Comparison of ENCODE assay signal across 22 cellular contexts in genomic region chr11:68032997-68033707, GRCh38. TPM values are rescaled to one million over a fixed set of nuclear protein-coding genes. Genes with fewer than 3 reads are reported as not detected.
DNase-seq lines count a peak whose midpoint lies in the region; ATAC-seq and TF ChIP-seq lines count a peak whose summit lies in the region.
"Had no signal": no experiment of that assay in that cellular context is flagged by ENCODE, and none has a peak within 500 bp of the region (broad histone marks: within the 10 kb centered on the region; RNA-seq: fewer than 3 reads in every experiment).

No MANE protein-coding gene starts in this region.

- no peak overlapping the region for H2AFZ ChIP-seq in DND-41 (ENCODE audit: low read depth, low read length)

- peaks cover 39% of the 10 kb centered on the region for H3K4me1 ChIP-seq in DND-41 (ENCODE audit: insufficient read depth, low read length)
- peaks cover 54 to 72% (median 62%) of the 10 kb centered on the region in 3 donors for H3K4me1 ChIP-seq in skeletal muscle tissue (ENCODE audit: control insufficient read depth in 3 of 3, insufficient read depth in 3 of 3, low read length in 3 of 3)

- H3K79me2 ChIP-seq in DND-41 (ENCODE audit: insufficient read depth, low read length): peaks cover 31% of the 10 kb centered on the region

- H3K9ac ChIP-seq in DND-41 (ENCODE audit: low read depth, low read length) (0 out of 2 replicates have a peak overlapping the region, but pooled peaks have one; percentile 78), skeletal muscle tissue (ENCODE audit: low read depth in 1 of 3, low read length in 3 of 3) (peak overlapping the region in 2 of 3 donors; percentile 51 to 70)

- ATAC-seq in DND-41 (ENCODE audit: insufficient read depth, low read depth): no peak
- ATAC-seq: GM12878, natural killer cell, PC-3 had no signal

- no peak for TF ChIP-seq CTCF in DND-41 (IDR thresholded peaks at IDR 0.05; ENCODE audit: borderline replicate concordance, extremely low read depth, low read length, poor library complexity, severe bottlenecking)
- TF ChIP-seq CTCF in VCaP (conservative IDR thresholded peaks at IDR 0.05): no peak
- no peak for TF ChIP-seq CTCF in foreskin fibroblast (IDR thresholded peaks at IDR 0.05; ENCODE audit: low read depth, low read length)

- H3K27ac ChIP-seq in DND-41 (ENCODE audit: low read length) (no peak overlapping the region), VCaP (peak overlapping the region; percentile 96; the same call in 1 of the 2 replicates), layer of hippocampus (ENCODE audit: low read depth, low read length) (peak overlapping the region; percentile 1), skeletal muscle tissue (ENCODE audit: low read depth, low read length) (peak overlapping the region; percentile 22)

- H3K4me3 ChIP-seq in DND-41 (ENCODE audit: low read depth in 1 of 2, low read length in 2 of 2) (no peak overlapping the region), skeletal muscle tissue (ENCODE audit: low read length in 3 of 3) (no peak overlapping the region), foreskin fibroblast (ENCODE audit: low read depth in 1 of 2, low read length in 2 of 2) (no peak overlapping the region)
- H3K4me3 ChIP-seq: BLaER1 treated with 17β-estradiol and CSF1 and Interleukin-3, amounts not matched to agents 10 nM and 100 nM; GM12878 had no signal

- no peak for DNase-seq in DND-41
- DNase-seq in foreskin fibroblast: no peak
- no peak for DNase-seq in DMS79 (lab: John Stamatoyannopoulos, UW)
- DNase-seq in SW 1271 (lab: John Stamatoyannopoulos, UW): no peak
- DNase-seq: activated CD8-positive, alpha-beta memory T cell treated with anti-CD3 and anti-CD28 coated beads for 24 hours; activated naive CD4-positive, alpha-beta T cell treated with anti-CD3 and anti-CD28 coated beads, Interleukin-2, amount 50 U/mL, for 16 hours; activated T-cell treated with anti-CD3 and anti-CD28 coated beads, Interleukin-2, amount 50 U/mL, for 1 hour; Caco-2; DMS79 treated with DMSO at 0.1 percent for 48 hours; effector CD8-positive, alpha-beta T cell; KG1; midbrain; natural killer cell; NCI-H1417 treated with DMSO at 0.1 percent for 48 hours; NCI-H2107; PC-3; SIG-M5 had no signal

- H3K4me2 ChIP-seq in DND-41 (ENCODE audit: insufficient read depth, low read length): 0 out of 2 replicates have a peak overlapping the region, but pooled peaks have one; percentile 4

- H3K36me3 ChIP-seq in DND-41 (ENCODE audit: insufficient read depth, low read length) (peaks cover 32% of the 10 kb centered on the region), skeletal muscle tissue (ENCODE audit: control insufficient read depth in 3 of 3, insufficient read depth in 3 of 3, low read length in 3 of 3) (peaks cover 12 to 27% (median 26%) of the 10 kb centered on the region in 3 donors)

- no peaks in the 10 kb centered on the region for H3K9me3 ChIP-seq in DND-41 (ENCODE audit: insufficient read depth, low read length, severe bottlenecking)
- H3K9me3 ChIP-seq in skeletal muscle tissue (ENCODE audit: control insufficient read depth in 3 of 3, low read length in 3 of 3): no peaks in the 10 kb centered on the region
- H3K9me3 ChIP-seq: BLaER1 treated with 17β-estradiol and CSF1 and Interleukin-3, amounts not matched to agents 10 nM and 100 nM; Caco-2 had no signal

- H4K20me1 ChIP-seq in DND-41 (ENCODE audit: insufficient read depth, low read length): peaks cover 20% of the 10 kb centered on the region
- H4K20me1 ChIP-seq: BLaER1 treated with 17β-estradiol and CSF1 and Interleukin-3, amounts not matched to agents 10 nM and 100 nM had no signal

- H3K27me3 ChIP-seq in DND-41 (ENCODE audit: insufficient read depth, low read length, poor library complexity) (no peaks in the 10 kb centered on the region), layer of hippocampus (ENCODE audit: control insufficient read depth, insufficient read depth, low read length) (no peaks in the 10 kb centered on the region), skeletal muscle tissue (ENCODE audit: control insufficient read depth in 3 of 3, insufficient read depth in 3 of 3, low read length in 3 of 3) (no peaks in the 10 kb centered on the region)
- H3K27me3 ChIP-seq: BLaER1 treated with 17β-estradiol and CSF1 and Interleukin-3, amounts not matched to agents 10 nM and 100 nM had no signal

RNA-seq across cellular contexts. Expression of gene NDUFS8, which starts 2.7 kb away (rescaled TPM):
- total RNA-seq in skeletal muscle tissue: 64.7 TPM

RNA-seq across cellular contexts. Expression of gene TCIRG1, which starts 5.7 kb away (rescaled TPM):
- 18.3 TPM for total RNA-seq in skeletal muscle tissue

RNA-seq across cellular contexts. Expression of gene ALDH3B1, which starts 23.0 kb away (rescaled TPM):
- total RNA-seq in skeletal muscle tissue: 2.6 TPM

RNA-seq across cellular contexts. Expression of gene UNC93B1, which starts 29.3 kb away (rescaled TPM):
- 10.4 TPM for total RNA-seq in skeletal muscle tissue
